14 cellular contexts compared by ENCODE assay signal in the genomic region with DNA sequence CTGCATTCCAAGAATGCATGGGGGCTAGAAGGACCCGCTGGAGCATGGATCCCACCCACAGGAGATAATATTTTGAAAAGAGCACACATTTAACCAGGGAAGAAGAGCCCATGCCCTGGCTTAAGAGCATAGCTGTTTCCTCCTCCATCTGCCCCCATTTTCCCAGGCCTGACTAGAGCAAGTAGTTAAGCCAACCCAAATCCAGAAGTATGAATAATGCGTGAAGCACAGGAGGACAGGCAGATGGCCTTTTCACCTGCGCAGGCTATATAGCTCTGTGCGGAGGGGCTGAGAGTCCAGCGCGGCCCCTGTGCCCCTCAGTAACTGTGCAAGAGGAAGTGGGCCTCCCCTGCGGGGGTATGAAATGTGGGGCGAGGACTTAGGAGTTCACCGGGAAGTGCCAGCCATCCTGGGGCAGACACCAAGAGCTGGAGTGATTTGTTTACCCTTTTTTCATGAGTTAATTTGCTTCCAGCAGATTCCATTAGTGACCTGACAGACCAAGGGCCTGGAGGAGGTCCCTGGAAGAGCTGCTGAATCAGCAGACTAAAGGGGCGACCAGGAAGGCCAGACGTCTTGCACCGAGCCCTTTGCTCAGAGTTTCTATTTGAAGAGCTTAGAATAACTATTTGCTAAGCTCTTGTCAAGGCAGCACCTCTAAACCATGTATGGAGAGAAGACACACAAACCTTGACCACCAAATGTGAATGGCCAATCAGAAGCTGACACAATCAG. TPM values are rescaled to one million over a fixed set of nuclear protein-coding genes. Genes with fewer than 3 reads are reported as not detected.
A peak's percentile ranks its signal among the peaks of the same experiment; 100 is the strongest.
DNase-seq lines count a peak whose midpoint lies in the region; ATAC-seq and TF ChIP-seq lines count a peak whose summit lies in the region.
"Had no signal": no experiment of that assay in that cellular context is flagged by ENCODE, and none has a peak within 500 bp of the region (broad histone marks: within the 10 kb centered on the region; RNA-seq: fewer than 3 reads in every experiment).

No MANE protein-coding gene starts in this region.

- H3K9me3 ChIP-seq in OCI-LY3 (ENCODE audit: insufficient read depth, low read length) (no peaks in the 10 kb centered on the region), left lung (no peaks in the 10 kb centered on the region), T-helper 17 cell (ENCODE audit: control insufficient read depth, low read length, poor library complexity, severe bottlenecking) (no peaks in the 10 kb centered on the region)
- H3K9me3 ChIP-seq: SK-N-SH had no signal

- no peak overlapping the region for H3K4me3 ChIP-seq in GM23338
- H3K4me3 ChIP-seq in OCI-LY3 (ENCODE audit: low read length), result no peak overlapping the region
- H3K4me3 ChIP-seq in left lung, result no peak overlapping the region

- no peak overlapping the region for H3K27ac ChIP-seq in GM23338 (ENCODE audit: low read depth)
- no peak overlapping the region for H3K27ac ChIP-seq in OCI-LY3 (ENCODE audit: low read length)
- no peak overlapping the region for H3K27ac ChIP-seq in left lung

- H3K27me3 ChIP-seq in GM23338 (ENCODE audit: insufficient read depth) (no peaks in the 10 kb centered on the region), OCI-LY3 (ENCODE audit: low read depth, low read length) (no peaks in the 10 kb centered on the region), left lung (no peaks in the 10 kb centered on the region)

- H3K9me2 ChIP-seq in GM23338 (ENCODE audit: insufficient read depth), result peaks cover 4% of the 10 kb centered on the region; the same call in 1 of the 2 replicates
- H3K9me2 ChIP-seq: SK-N-SH had no signal

- H3K36me3 ChIP-seq in GM23338 (ENCODE audit: insufficient read depth) (no peaks in the 10 kb centered on the region), OCI-LY3 (replicated peaks; ENCODE audit: low read depth, low read length) (no peaks in the 10 kb centered on the region), left lung (no peaks in the 10 kb centered on the region)

- intact Hi-C loops in left lung (cut with DNase I), result no loop called here

- H3K9ac ChIP-seq in OCI-LY3 (ENCODE audit: low read length), result no peak overlapping the region; the same call in 1 of the 2 replicates
- H3K9ac ChIP-seq: SK-N-SH had no signal

- H3F3A ChIP-seq in GM23338 (replicated peaks; ENCODE audit: low read depth), result no peaks in the 10 kb centered on the region

- H3K27ac Mint-ChIP-seq in GM23338, result no peak overlapping the region
- peak overlapping the region; percentile 42 for H3K27ac Mint-ChIP-seq in progenitor cell of endocrine pancreas
- no peak overlapping the region for H3K27ac Mint-ChIP-seq in T-helper 17 cell
- H3K27ac Mint-ChIP-seq: CD8-positive, alpha-beta T cell had no signal

- no peak for TF ChIP-seq CTCF in GM23338 (conservative IDR thresholded peaks at IDR 0.05; ENCODE audit: low read depth in 2 of 2)
- no peak for TF ChIP-seq CTCF in OCI-LY3 (IDR thresholded peaks at IDR 0.05; ENCODE audit: low read depth, low read length)
- no peak for TF ChIP-seq CTCF in left lung (IDR thresholded peaks at IDR 0.05)
- TF ChIP-seq CTCF in progenitor cell of endocrine pancreas (IDR thresholded peaks at IDR 0.05; ENCODE audit: unreplicated experiment), result no peak

- DNase-seq in GM23338 (ENCODE audit: low spot score) (no peak), left lung (no peak), progenitor cell of endocrine pancreas (ENCODE audit: low spot score, unreplicated experiment) (no peak), SIG-M5 treated with dmso at 0.1 percent for 504 hours (lab: John Stamatoyannopoulos, UW; ENCODE audit: unreplicated experiment) (no peak), GDM1 (lab: John Stamatoyannopoulos, UW) (no peak), T-helper 17 cell (no peak)
- DNase-seq: CD8-positive, alpha-beta T cell; H7; NCI-H1092; NCI-H345; SK-N-SH had no signal

- peak overlapping the region; percentile 38; the same call in 1 of the 2 replicates for H2AFZ ChIP-seq in GM23338
- no peak overlapping the region for H2AFZ ChIP-seq in OCI-LY3 (ENCODE audit: low read depth, low read length)

- H3K27me3 Mint-ChIP-seq in GM23338 (ENCODE audit: insufficient read depth, low read depth, poor library complexity) (peaks cover 3% of the 10 kb centered on the region), progenitor cell of endocrine pancreas (peaks cover 3% of the 10 kb centered on the region), T-helper 17 cell (peaks cover 7% of the 10 kb centered on the region)

- no peak overlapping the region for H3K4me3 Mint-ChIP-seq in GM23338
- H3K4me3 Mint-ChIP-seq in progenitor cell of endocrine pancreas (ENCODE audit: low read depth), result no peak overlapping the region
- no peak overlapping the region for H3K4me3 Mint-ChIP-seq in T-helper 17 cell
- H3K4me3 Mint-ChIP-seq: CD8-positive, alpha-beta T cell had no signal

- no peaks in the 10 kb centered on the region for H3K9me3 Mint-ChIP-seq in GM23338
- H3K9me3 Mint-ChIP-seq in progenitor cell of endocrine pancreas (ENCODE audit: low read depth), result no peaks in the 10 kb centered on the region
- H3K9me3 Mint-ChIP-seq: CD8-positive, alpha-beta T cell had no signal

- H3K4me1 ChIP-seq in GM23338 (ENCODE audit: insufficient read depth) (peaks cover 2% of the 10 kb centered on the region; the same call in 1 of the 2 replicates), OCI-LY3 (ENCODE audit: low read length) (peaks cover 57% of the 10 kb centered on the region), left lung (no peaks in the 10 kb centered on the region)

- H3K36me3 Mint-ChIP-seq in GM23338 (ENCODE audit: low read depth), result no peaks in the 10 kb centered on the region
- no peaks in the 10 kb centered on the region for H3K36me3 Mint-ChIP-seq in progenitor cell of endocrine pancreas (ENCODE audit: insufficient read depth)
- H3K36me3 Mint-ChIP-seq in T-helper 17 cell (ENCODE audit: low read depth), result no peaks in the 10 kb centered on the region
- H3K36me3 Mint-ChIP-seq: CD8-positive, alpha-beta T cell had no signal

- no peak for ATAC-seq in GM23338
- peak; percentile 50 for ATAC-seq in left lung
- no peak for ATAC-seq in T-helper 17 cell
- ATAC-seq: CD8-positive, alpha-beta T cell; Panc1; Right ventricle myocardium inferior had no signal

- H3K4me1 Mint-ChIP-seq in GM23338, result peaks cover 12% of the 10 kb centered on the region
- peaks cover 5% of the 10 kb centered on the region for H3K4me1 Mint-ChIP-seq in progenitor cell of endocrine pancreas (ENCODE audit: low read depth)
- peaks cover 3% of the 10 kb centered on the region for H3K4me1 Mint-ChIP-seq in T-helper 17 cell

- no peaks in the 10 kb centered on the region for H3K79me2 ChIP-seq in GM23338 (replicated peaks; ENCODE audit: insufficient read depth)
- peaks cover 52% of the 10 kb centered on the region for H3K79me2 ChIP-seq in OCI-LY3 (ENCODE audit: low read length)

- H3K4me2 ChIP-seq in GM23338, result no peak overlapping the region
- peak overlapping the region; percentile 13; the same call in 1 of the 2 replicates for H3K4me2 ChIP-seq in OCI-LY3 (ENCODE audit: low read length)
- H3K4me2 ChIP-seq: SK-N-SH had no signal

- no peaks in the 10 kb centered on the region for H4K20me1 ChIP-seq in GM23338 (replicated peaks; ENCODE audit: insufficient read depth)
- H4K20me1 ChIP-seq in OCI-LY3 (ENCODE audit: insufficient read depth, low read length), result no peaks in the 10 kb centered on the region

TF ChIP-seq in GM23338, 12 proteins besides CTCF, POLR2A, EP300 and RAD21:
- TF ChIP-seq, protein P1, sequence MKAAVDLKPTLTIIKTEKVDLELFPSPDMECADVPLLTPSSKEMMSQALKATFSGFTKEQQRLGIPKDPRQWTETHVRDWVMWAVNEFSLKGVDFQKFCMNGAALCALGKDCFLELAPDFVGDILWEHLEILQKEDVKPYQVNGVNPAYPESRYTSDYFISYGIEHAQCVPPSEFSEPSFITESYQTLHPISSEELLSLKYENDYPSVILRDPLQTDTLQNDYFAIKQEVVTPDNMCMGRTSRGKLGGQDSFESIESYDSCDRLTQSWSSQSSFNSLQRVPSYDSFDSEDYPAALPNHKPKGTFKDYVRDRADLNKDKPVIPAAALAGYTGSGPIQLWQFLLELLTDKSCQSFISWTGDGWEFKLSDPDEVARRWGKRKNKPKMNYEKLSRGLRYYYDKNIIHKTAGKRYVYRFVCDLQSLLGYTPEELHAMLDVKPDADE (IDR thresholded peaks at IDR 0.05), result no peak
- TF ChIP-seq STAT1 (IDR thresholded peaks at IDR 0.05; ENCODE audit: unreplicated experiment), result no peak

RNA-seq across cellular contexts. Expression of a gene that starts 37.2 kb away (rescaled TPM):
- 1.0 TPM in 1 of 2 replicates, not detected in the other for total RNA-seq in GM23338 (2014; rRNA removed; shearing (Covaris generic))
- polyA plus RNA-seq in GM23338 (2016; fragmentation: Nextera tagmentation; extraction: Ambion mirVana), result 0.18 and 0.37 TPM in 2 replicates
- total RNA-seq in left lung (1 to 10 TPM; 1.4 to 1.7 TPM), progenitor cell of endocrine pancreas (2.2 and 3.0 TPM in 2 replicates), T-helper 17 cell (1 to 10 TPM in 1 of 2 donors, under 1 TPM in 1; 0.13 to 1.2 TPM)
